ENCODE assay signal across 13 cellular contexts in genomic region chr13:44165172-44165894, GRCh38.
A peak's percentile ranks its signal among the peaks of the same experiment; 100 is the strongest.
DNase-seq lines count a peak whose midpoint lies in the region; ATAC-seq and TF ChIP-seq lines count a peak whose summit lies in the region.
"Had no signal": no experiment of that assay in that cellular context is flagged by ENCODE, and none has a peak within 500 bp of the region (broad histone marks: within the 10 kb centered on the region; RNA-seq: fewer than 3 reads in every experiment).

No MANE protein-coding gene starts in this region.

- no TSS peak for BruUV-seq in PC-3 (replicated peaks; lab: Mats Ljungman, UMichigan)

- H3K9me3 Mint-ChIP-seq in glutamatergic neuron (ENCODE audit: unreplicated experiment): peaks cover 2% of the 10 kb centered on the region
- no peaks in the 10 kb centered on the region for H3K9me3 Mint-ChIP-seq in activated naive CD8-positive, alpha-beta T cell treated with anti-CD3 and anti-CD28 coated beads for 36 hours
- H3K9me3 Mint-ChIP-seq in activated CD4-positive, alpha-beta memory T cell treated with anti-CD3 and anti-CD28 coated beads for 36 hours: no peaks in the 10 kb centered on the region
- H3K9me3 Mint-ChIP-seq: H9 had no signal

- intact Hi-C loops in PC-3 (cut with micrococcal nuclease): no loop called here
- intact Hi-C loops in activated CD4-positive, alpha-beta memory T cell treated with anti-CD3 and anti-CD28 coated beads for 36 hours (cut with micrococcal nuclease): no loop called here

- no peaks in the 10 kb centered on the region for H3F3A ChIP-seq in PC-3 (ENCODE audit: low read length, unreplicated experiment)

- H3K9ac ChIP-seq in PC-3 (ENCODE audit: low read length): no peak overlapping the region

- no peak overlapping the region for H3K4me2 ChIP-seq in PC-3 (ENCODE audit: low read length)

- peaks cover 12% of the 10 kb centered on the region for H3K4me1 ChIP-seq in PC-3 (ENCODE audit: insufficient read depth, low read length)
- H3K4me1 ChIP-seq: Peyer's patch had no signal

- no peaks in the 10 kb centered on the region for H3K27me3 ChIP-seq in PC-3 (ENCODE audit: low read length)
- H3K27me3 ChIP-seq: Peyer's patch had no signal

- H3K27ac Mint-ChIP-seq in glutamatergic neuron (ENCODE audit: unreplicated experiment): peak overlapping the region; percentile 88
- H3K27ac Mint-ChIP-seq in activated naive CD8-positive, alpha-beta T cell treated with anti-CD3 and anti-CD28 coated beads for 36 hours: no peak overlapping the region
- H3K27ac Mint-ChIP-seq in activated CD4-positive, alpha-beta memory T cell treated with anti-CD3 and anti-CD28 coated beads for 36 hours: no peak overlapping the region
- H3K27ac Mint-ChIP-seq: H9 had no signal

- in situ Hi-C loops in Caki2 (cut with HindIII; ENCODE audit: low pct_unique_long_range_greater_than_20kb, low sequenced_read_pairs) (no loop called here), KBM-7 (cut with MboI; ENCODE audit: low pct_unique_long_range_greater_than_20kb, low sequenced_read_pairs) (no loop called here)

- peak overlapping the region; percentile 30 for H3K4me3 Mint-ChIP-seq in glutamatergic neuron (ENCODE audit: unreplicated experiment)
- H3K4me3 Mint-ChIP-seq in activated naive CD8-positive, alpha-beta T cell treated with anti-CD3 and anti-CD28 coated beads for 36 hours: no peak overlapping the region
- no peak overlapping the region for H3K4me3 Mint-ChIP-seq in activated CD4-positive, alpha-beta memory T cell treated with anti-CD3 and anti-CD28 coated beads for 36 hours
- H3K4me3 Mint-ChIP-seq: H9 had no signal

- H3K36me3 Mint-ChIP-seq in glutamatergic neuron (ENCODE audit: unreplicated experiment): no peaks in the 10 kb centered on the region
- H3K36me3 Mint-ChIP-seq in activated naive CD8-positive, alpha-beta T cell treated with anti-CD3 and anti-CD28 coated beads for 36 hours: no peaks in the 10 kb centered on the region
- H3K36me3 Mint-ChIP-seq in activated CD4-positive, alpha-beta memory T cell treated with anti-CD3 and anti-CD28 coated beads for 36 hours: no peaks in the 10 kb centered on the region

- H4K20me1 ChIP-seq in PC-3 (ENCODE audit: low read length): no peaks in the 10 kb centered on the region

- no peak overlapping the region for H2AFZ ChIP-seq in PC-3 (ENCODE audit: low read length)

- H3K4me1 Mint-ChIP-seq in glutamatergic neuron (ENCODE audit: low read depth, unreplicated experiment): peaks cover 5% of the 10 kb centered on the region
- no peaks in the 10 kb centered on the region for H3K4me1 Mint-ChIP-seq in activated naive CD8-positive, alpha-beta T cell treated with anti-CD3 and anti-CD28 coated beads for 36 hours
- no peaks in the 10 kb centered on the region for H3K4me1 Mint-ChIP-seq in activated CD4-positive, alpha-beta memory T cell treated with anti-CD3 and anti-CD28 coated beads for 36 hours (ENCODE audit: low read depth)

- no peaks in the 10 kb centered on the region for H3K36me3 ChIP-seq in PC-3 (ENCODE audit: low read depth, low read length)
- H3K36me3 ChIP-seq: Peyer's patch had no signal

- no peaks in the 10 kb centered on the region for H3K79me2 ChIP-seq in PC-3 (ENCODE audit: low read length)

- CTCF ChIA-PET in PC-3 (lab: Charles Lee): interaction anchor here (0.6 kb wide), 1 partner anchor 78 kb away, joined by 3 read pairs; no protein-coding TSS in a partner anchor
- CTCF ChIA-PET in activated CD4-positive, alpha-beta memory T cell treated with anti-CD3 and anti-CD28 coated beads for 36 hours (lab: Charles Lee): no interaction called here

- H3K4me3 ChIP-seq in PC-3 (ENCODE audit: low read length): no peak overlapping the region
- H3K4me3 ChIP-seq: Peyer's patch had no signal

- peak; percentile 18 for DNase-seq in Caki2 (ENCODE audit: low read depth)
- DNase-seq in PC-3: no peak
- no peak for DNase-seq in glutamatergic neuron
- peak; percentile 64 for DNase-seq in renal cortical epithelial cell (ENCODE audit: low read depth)
- no peak for DNase-seq in activated naive CD8-positive, alpha-beta T cell treated with anti-CD3 and anti-CD28 coated beads for 36 hours
- no peak for DNase-seq in KBM-7
- no peak for DNase-seq in activated CD4-positive, alpha-beta memory T cell treated with anti-CD3 and anti-CD28 coated beads for 36 hours
- DNase-seq: C1 segment of cervical spinal cord, GDM1, NCI-H187, NCI-H2107, Peyer's patch had no signal

- no peak for ATAC-seq in PC-3

- H3K9me2 ChIP-seq in PC-3 (replicated peaks; ENCODE audit: low read length): no peaks in the 10 kb centered on the region

- H3K9me3 ChIP-seq in PC-3 (ENCODE audit: low read length): no peaks in the 10 kb centered on the region
- H3K9me3 ChIP-seq: Peyer's patch had no signal

- peak overlapping the region; percentile 46 for H3K27ac ChIP-seq in PC-3 (ENCODE audit: low read length)
- H3K27ac ChIP-seq: Peyer's patch had no signal

- H3K27me3 Mint-ChIP-seq in glutamatergic neuron (ENCODE audit: unreplicated experiment): peaks cover 2% of the 10 kb centered on the region
- H3K27me3 Mint-ChIP-seq in activated naive CD8-positive, alpha-beta T cell treated with anti-CD3 and anti-CD28 coated beads for 36 hours: no peaks in the 10 kb centered on the region
- peaks cover 2% of the 10 kb centered on the region for H3K27me3 Mint-ChIP-seq in activated CD4-positive, alpha-beta memory T cell treated with anti-CD3 and anti-CD28 coated beads for 36 hours

- POLR2A ChIA-PET in PC-3 (lab: Charles Lee; ENCODE audit: unreplicated experiment): no interaction called here
- POLR2A ChIA-PET in activated CD4-positive, alpha-beta memory T cell treated with anti-CD3 and anti-CD28 coated beads for 36 hours (lab: Charles Lee): no interaction called here

- TF ChIP-seq CTCF in PC-3 (conservative IDR thresholded peaks at IDR 0.05; ENCODE audit: low read depth, low read length) (no peak), glutamatergic neuron (IDR thresholded peaks at IDR 0.05; ENCODE audit: partially characterized antibody, unreplicated experiment) (no peak)

Comparison
In these comparisons a context has a peak if more than half of its experiments do, and no peak if none do; other contexts are left out.
1. DNase-seq: peak in Caki2 (single experiment) and renal cortical epithelial cell (single experiment); none in PC-3 (single experiment), glutamatergic neuron (single experiment), activated naive CD8-positive, alpha-beta T cell treated with anti-CD3 and anti-CD28 coated beads for 36 hours (single experiment), KBM-7 (single experiment) and activated CD4-positive, alpha-beta memory T cell treated with anti-CD3 and anti-CD28 coated beads for 36 hours (single experiment).